Comparison of ENCODE assay signal across 20 cellular contexts in genomic region chr15:43153269-43153668, GRCh38. TPM values are rescaled to one million over a fixed set of nuclear protein-coding genes. Genes with fewer than 3 reads are reported as not detected.
DNase-seq lines count a peak whose midpoint lies in the region; ATAC-seq, FAIRE-seq and TF ChIP-seq lines count a peak whose summit lies in the region.
"Had no signal": no experiment of that assay in that cellular context is flagged by ENCODE, and none has a peak within 500 bp of the region (broad histone marks: within the 10 kb centered on the region; RNA-seq: fewer than 3 reads in every experiment).

No MANE protein-coding gene starts in this region.

- peaks cover 23% of the 10 kb centered on the region for H3K4me1 Mint-ChIP-seq in activated CD8-positive, alpha-beta memory T cell treated with anti-CD3 and anti-CD28 coated beads, Interleukin-2, amount 10 ng/mL, durations not matched to agents 7 days and 5 days
- peaks cover 17% of the 10 kb centered on the region for H3K4me1 Mint-ChIP-seq in activated T-helper 1 cell treated with anti-CD3 and anti-CD28 coated beads, Interleukin-12 subunit alpha, Interleukin-12 subunit beta, Interleukin-2, Interleukin-4 antibody, amounts not matched to agents 30 ng/mL and 10 ng/mL and 1 ng/mL, durations not matched to agents 14 hours and 24 hours and 36 hours (ENCODE audit: low read depth)

- no peak for DNase-seq in activated CD8-positive, alpha-beta memory T cell treated with anti-CD3 and anti-CD28 coated beads, Interleukin-2, amount 10 ng/mL, durations not matched to agents 7 days and 5 days
- no peak for DNase-seq in activated CD8-positive, alpha-beta memory T cell treated with anti-CD3 and anti-CD28 coated beads, Interleukin-2, amount 50 U/mL, for 48 hours
- DNase-seq in H54 (ENCODE audit: insufficient read length, low spot score) (no peak), iris pigment epithelial cell (ENCODE audit: low read depth) (peak; percentile 9), NCI-H2227 treated with DMSO at 0.1 percent for 48 hours (lab: John Stamatoyannopoulos, UW) (no peak), OCI-M2 (lab: John Stamatoyannopoulos, UW; ENCODE audit: unreplicated experiment) (no peak)
- DNase-seq in activated T-helper 1 cell treated with anti-CD3 and anti-CD28 coated beads, Interleukin-12 subunit alpha, Interleukin-12 subunit beta, Interleukin-2, Interleukin-4 antibody, amounts not matched to agents 30 ng/mL and 10 ng/mL and 1 ng/mL, durations not matched to agents 14 hours and 24 hours and 36 hours (ENCODE audit: low spot score): no peak
- DNase-seq: CD4-positive, CD25-positive, alpha-beta regulatory T cell; DMS153; DND-41; NCI-H1092 treated with DMSO at 0.1 percent for 48 hours; NCI-H1436; NCI-H187; NCI-H2081 treated with DMSO at 0.1 percent for 48 hours; NCI-H446; NCI-H524 treated with DMSO at 0.1 percent for 48 hours; NCI-H774; PC-3 had no signal

- no peaks in the 10 kb centered on the region for H3K9me3 Mint-ChIP-seq in activated CD8-positive, alpha-beta memory T cell treated with anti-CD3 and anti-CD28 coated beads, Interleukin-2, amount 10 ng/mL, durations not matched to agents 7 days and 5 days (ENCODE audit: low read depth)
- H3K9me3 Mint-ChIP-seq in activated T-helper 1 cell treated with anti-CD3 and anti-CD28 coated beads, Interleukin-12 subunit alpha, Interleukin-12 subunit beta, Interleukin-2, Interleukin-4 antibody, amounts not matched to agents 30 ng/mL and 10 ng/mL and 1 ng/mL, durations not matched to agents 14 hours and 24 hours and 36 hours: no peaks in the 10 kb centered on the region

- peak; percentile 60 for FAIRE-seq in H54 (lab: Jason Lieb, UNC)

- intact Hi-C loops in activated T-helper 1 cell treated with anti-CD3 and anti-CD28 coated beads, Interleukin-12 subunit alpha, Interleukin-12 subunit beta, Interleukin-2, Interleukin-4 antibody, amounts not matched to agents 30 ng/mL and 10 ng/mL and 1 ng/mL, durations not matched to agents 14 hours and 24 hours and 36 hours (cut with micrococcal nuclease): no loop called here

- no peaks in the 10 kb centered on the region for H3K27me3 Mint-ChIP-seq in activated CD8-positive, alpha-beta memory T cell treated with anti-CD3 and anti-CD28 coated beads, Interleukin-2, amount 10 ng/mL, durations not matched to agents 7 days and 5 days
- H3K27me3 Mint-ChIP-seq in activated T-helper 1 cell treated with anti-CD3 and anti-CD28 coated beads, Interleukin-12 subunit alpha, Interleukin-12 subunit beta, Interleukin-2, Interleukin-4 antibody, amounts not matched to agents 30 ng/mL and 10 ng/mL and 1 ng/mL, durations not matched to agents 14 hours and 24 hours and 36 hours (ENCODE audit: insufficient read depth): no peaks in the 10 kb centered on the region
- H3K27me3 Mint-ChIP-seq: CD4-positive, CD25-positive, alpha-beta regulatory T cell had no signal

- no peak overlapping the region for H3K4me3 Mint-ChIP-seq in activated CD8-positive, alpha-beta memory T cell treated with anti-CD3 and anti-CD28 coated beads, Interleukin-2, amount 10 ng/mL, durations not matched to agents 7 days and 5 days
- H3K4me3 Mint-ChIP-seq in activated T-helper 1 cell treated with anti-CD3 and anti-CD28 coated beads, Interleukin-12 subunit alpha, Interleukin-12 subunit beta, Interleukin-2, Interleukin-4 antibody, amounts not matched to agents 30 ng/mL and 10 ng/mL and 1 ng/mL, durations not matched to agents 14 hours and 24 hours and 36 hours: peak overlapping the region; percentile 52

- H3K27ac Mint-ChIP-seq in activated CD8-positive, alpha-beta memory T cell treated with anti-CD3 and anti-CD28 coated beads, Interleukin-2, amount 10 ng/mL, durations not matched to agents 7 days and 5 days: peak overlapping the region; percentile 26
- H3K27ac Mint-ChIP-seq in activated T-helper 1 cell treated with anti-CD3 and anti-CD28 coated beads, Interleukin-12 subunit alpha, Interleukin-12 subunit beta, Interleukin-2, Interleukin-4 antibody, amounts not matched to agents 30 ng/mL and 10 ng/mL and 1 ng/mL, durations not matched to agents 14 hours and 24 hours and 36 hours: peak overlapping the region; percentile 31

- peak; percentile 23 for ATAC-seq in activated CD8-positive, alpha-beta memory T cell treated with anti-CD3 and anti-CD28 coated beads, Interleukin-2, amount 10 ng/mL, durations not matched to agents 7 days and 5 days
- no peak for ATAC-seq in GM21786 (IDR thresholded peaks at IDR 0.05; ENCODE audit: unreplicated experiment)
- ATAC-seq: PC-3, Right ventricle myocardium inferior had no signal

- H3K36me3 Mint-ChIP-seq in activated CD8-positive, alpha-beta memory T cell treated with anti-CD3 and anti-CD28 coated beads, Interleukin-2, amount 10 ng/mL, durations not matched to agents 7 days and 5 days: peaks cover 52% of the 10 kb centered on the region
- H3K36me3 Mint-ChIP-seq in activated T-helper 1 cell treated with anti-CD3 and anti-CD28 coated beads, Interleukin-12 subunit alpha, Interleukin-12 subunit beta, Interleukin-2, Interleukin-4 antibody, amounts not matched to agents 30 ng/mL and 10 ng/mL and 1 ng/mL, durations not matched to agents 14 hours and 24 hours and 36 hours (ENCODE audit: low read depth): peaks cover 42% of the 10 kb centered on the region

- CTCF ChIA-PET in activated CD8-positive, alpha-beta memory T cell treated with anti-CD3 and anti-CD28 coated beads, Interleukin-2, amount 10 ng/mL, durations not matched to agents 7 days and 5 days (lab: Charles Lee): no interaction called here

- TF ChIP-seq POLR2A in H54 (IDR thresholded peaks at IDR 0.05; ENCODE audit: low read depth, low read length): no peak

RNA-seq across cellular contexts. Expression of gene TMEM62, which starts 19.9 kb away (rescaled TPM):
- total RNA-seq in activated CD8-positive, alpha-beta memory T cell treated with anti-CD3 and anti-CD28 coated beads, Interleukin-2, amount 10 ng/mL, durations not matched to agents 7 days and 5 days: 10 to 100 TPM; 21.2 to 34.7 TPM
- total RNA-seq in activated T-helper 1 cell treated with anti-CD3 and anti-CD28 coated beads, Interleukin-12 subunit alpha, Interleukin-12 subunit beta, Interleukin-2, Interleukin-4 antibody, amounts not matched to agents 30 ng/mL and 10 ng/mL and 1 ng/mL, durations not matched to agents 14 hours and 24 hours and 36 hours: 16.4 and 18.6 TPM in 2 replicates

RNA-seq across cellular contexts. Expression of gene CCNDBP1, which starts 31.9 kb away (rescaled TPM):
- total RNA-seq in activated CD8-positive, alpha-beta memory T cell treated with anti-CD3 and anti-CD28 coated beads, Interleukin-2, amount 10 ng/mL, durations not matched to agents 7 days and 5 days: 10 to 100 TPM; 60.5 to 78.4 TPM
- 57.7 and 60.2 TPM in 2 replicates for total RNA-seq in activated T-helper 1 cell treated with anti-CD3 and anti-CD28 coated beads, Interleukin-12 subunit alpha, Interleukin-12 subunit beta, Interleukin-2, Interleukin-4 antibody, amounts not matched to agents 30 ng/mL and 10 ng/mL and 1 ng/mL, durations not matched to agents 14 hours and 24 hours and 36 hours

RNA-seq across cellular contexts. Expression of gene UBR1, which starts 47.4 kb away (rescaled TPM):
- total RNA-seq in activated CD8-positive, alpha-beta memory T cell treated with anti-CD3 and anti-CD28 coated beads, Interleukin-2, amount 10 ng/mL, durations not matched to agents 7 days and 5 days: 10 to 100 TPM; 34.9 to 42.1 TPM
- total RNA-seq in activated T-helper 1 cell treated with anti-CD3 and anti-CD28 coated beads, Interleukin-12 subunit alpha, Interleukin-12 subunit beta, Interleukin-2, Interleukin-4 antibody, amounts not matched to agents 30 ng/mL and 10 ng/mL and 1 ng/mL, durations not matched to agents 14 hours and 24 hours and 36 hours: 29.1 and 35.3 TPM in 2 replicates
